ENCODE assay signal across 23 cellular contexts in genomic region chr1:216458807-216459206, GRCh38. TPM values are rescaled to one million over a fixed set of nuclear protein-coding genes. Genes with fewer than 3 reads are reported as not detected.
DNase-seq lines count a peak whose midpoint lies in the region; ATAC-seq and TF ChIP-seq lines count a peak whose summit lies in the region.
"Had no signal": no experiment of that assay in that cellular context is flagged by ENCODE, and none has a peak within 500 bp of the region (broad histone marks: within the 10 kb centered on the region; RNA-seq: fewer than 3 reads in every experiment).

No MANE protein-coding gene starts in this region.

- H3K9ac ChIP-seq in smooth muscle cell (ENCODE audit: low read depth) = peak overlapping the region; percentile 26
- H3K9ac ChIP-seq: BLaER1 treated with 17β-estradiol and CSF1 and Interleukin-3, amounts not matched to agents 10 nM and 100 nM had no signal

- DNase-seq in cardiac muscle cell (ENCODE audit: low read depth in 1 of 2, low spot score in 1 of 2) (peak in 1 of 2 donors; percentile 49), left cardiac atrium (no peak), M059J (ENCODE audit: low read depth) (peak; percentile 10), choroid plexus epithelial cell (ENCODE audit: low read depth) (peak; percentile 29), smooth muscle cell (lab: John Stamatoyannopoulos, UW; ENCODE audit: unreplicated experiment) (no peak), NCI-H1092 (lab: John Stamatoyannopoulos, UW) (no peak)
- no peak for DNase-seq in natural killer cell treated with Interleukin-12 subunit alpha and Interleukin-12 subunit beta and Interleukin-15 and Interleukin-18, amount 100 ng/mL, for 72 hours (ENCODE audit: low spot score)
- DNase-seq: Calu3; CD4-positive, alpha-beta memory T cell; DMS153; GF-D8; H7; Kasumi-1; MG63; NCI-H1436 treated with DMSO at 0.1 percent for 48 hours; NCI-H1930; NCI-H226; NCI-H510A treated with DMSO at 0.1 percent for 48 hours; NCI-H82; RPMI8226; SHP77 had no signal

- H3K36me3 ChIP-seq in cardiac muscle cell (no peaks in the 10 kb centered on the region), smooth muscle cell (ENCODE audit: low read depth) (no peaks in the 10 kb centered on the region)
- H3K36me3 ChIP-seq: BLaER1 treated with 17β-estradiol and CSF1 and Interleukin-3, amounts not matched to agents 10 nM and 100 nM; MG63 had no signal

- H3K4me1 Mint-ChIP-seq in natural killer cell treated with Interleukin-12 subunit alpha and Interleukin-12 subunit beta and Interleukin-15 and Interleukin-18, amount 100 ng/mL, for 72 hours (ENCODE audit: low read depth in 2 of 2) = no peaks in the 10 kb centered on the region
- H3K4me1 Mint-ChIP-seq: CD4-positive, alpha-beta memory T cell had no signal

- H3K27ac Mint-ChIP-seq in natural killer cell treated with Interleukin-12 subunit alpha and Interleukin-12 subunit beta and Interleukin-15 and Interleukin-18, amount 100 ng/mL, for 72 hours = no peak overlapping the region
- H3K27ac Mint-ChIP-seq: CD4-positive, alpha-beta memory T cell had no signal

- H3K4me3 ChIP-seq in cardiac muscle cell (no peak overlapping the region), choroid plexus epithelial cell (ENCODE audit: low read depth, low read length) (no peak overlapping the region), smooth muscle cell (no peak overlapping the region)
- H3K4me3 ChIP-seq: BLaER1 treated with 17β-estradiol and CSF1 and Interleukin-3, amounts not matched to agents 10 nM and 100 nM; MG63 had no signal

- TF ChIP-seq POLR2A in GM18505 (IDR thresholded peaks at IDR 0.05; ENCODE audit: borderline replicate concordance, extremely low read depth, insufficient read depth, insufficient read length) = no peak

- H3K4me2 ChIP-seq in smooth muscle cell = peak overlapping the region; percentile 7
- H3K4me2 ChIP-seq: BLaER1 treated with 17β-estradiol and CSF1 and Interleukin-3, amounts not matched to agents 10 nM and 100 nM had no signal

- ATAC-seq in left cardiac atrium = no peak
- ATAC-seq in GM18505 (IDR thresholded peaks at IDR 0.05; ENCODE audit: unreplicated experiment) = no peak
- ATAC-seq in natural killer cell treated with Interleukin-12 subunit alpha and Interleukin-12 subunit beta and Interleukin-15 and Interleukin-18, amount 100 ng/mL, for 72 hours = no peak

- no peaks in the 10 kb centered on the region for H4K20me1 ChIP-seq in smooth muscle cell (ENCODE audit: low read depth)
- H4K20me1 ChIP-seq: BLaER1 treated with 17β-estradiol and CSF1 and Interleukin-3, amounts not matched to agents 10 nM and 100 nM had no signal

- H3K27ac ChIP-seq in cardiac muscle cell (peak overlapping the region; percentile 27), smooth muscle cell (ENCODE audit: low read depth) (peak overlapping the region; percentile 86)
- H3K27ac ChIP-seq: BLaER1 treated with 17β-estradiol and CSF1 and Interleukin-3, amounts not matched to agents 10 nM and 100 nM had no signal

- intact Hi-C loops in left cardiac atrium (cut with DNase I) = no loop called here

- peaks cover 14% of the 10 kb centered on the region for H3F3A ChIP-seq in smooth muscle cell (ENCODE audit: low read depth)

- H3K36me3 Mint-ChIP-seq in natural killer cell treated with Interleukin-12 subunit alpha and Interleukin-12 subunit beta and Interleukin-15 and Interleukin-18, amount 100 ng/mL, for 72 hours = peaks cover under 1% of the 10 kb centered on the region
- H3K36me3 Mint-ChIP-seq: CD4-positive, alpha-beta memory T cell had no signal

- no peak overlapping the region for H2AFZ ChIP-seq in smooth muscle cell (ENCODE audit: low read depth)

- H3K9me3 ChIP-seq in cardiac muscle cell (ENCODE audit: low read depth) (no peaks in the 10 kb centered on the region), smooth muscle cell (replicated peaks; ENCODE audit: low read depth) (no peaks in the 10 kb centered on the region)
- H3K9me3 ChIP-seq: BLaER1 treated with 17β-estradiol and CSF1 and Interleukin-3, amounts not matched to agents 10 nM and 100 nM had no signal

- H3K79me2 ChIP-seq in smooth muscle cell (ENCODE audit: low read depth) = no peaks in the 10 kb centered on the region

- H3K27me3 Mint-ChIP-seq in natural killer cell treated with Interleukin-12 subunit alpha and Interleukin-12 subunit beta and Interleukin-15 and Interleukin-18, amount 100 ng/mL, for 72 hours = no peaks in the 10 kb centered on the region

- H3K27me3 ChIP-seq in cardiac muscle cell (no peaks in the 10 kb centered on the region), smooth muscle cell (ENCODE audit: low read depth) (no peaks in the 10 kb centered on the region)
- H3K27me3 ChIP-seq: BLaER1 treated with 17β-estradiol and CSF1 and Interleukin-3, amounts not matched to agents 10 nM and 100 nM; MG63 had no signal

- H3K4me1 ChIP-seq in cardiac muscle cell (ENCODE audit: low read depth) (peaks cover 50% of the 10 kb centered on the region), smooth muscle cell (ENCODE audit: low read depth) (peaks cover 18% of the 10 kb centered on the region)
- H3K4me1 ChIP-seq: BLaER1 treated with 17β-estradiol and CSF1 and Interleukin-3, amounts not matched to agents 10 nM and 100 nM had no signal

- no peak overlapping the region for H3K4me3 Mint-ChIP-seq in natural killer cell treated with Interleukin-12 subunit alpha and Interleukin-12 subunit beta and Interleukin-15 and Interleukin-18, amount 100 ng/mL, for 72 hours
- H3K4me3 Mint-ChIP-seq: CD4-positive, alpha-beta memory T cell had no signal

- peaks cover 26% of the 10 kb centered on the region for H3K9me3 Mint-ChIP-seq in natural killer cell treated with Interleukin-12 subunit alpha and Interleukin-12 subunit beta and Interleukin-15 and Interleukin-18, amount 100 ng/mL, for 72 hours

- TF ChIP-seq CTCF in cardiac muscle cell (IDR thresholded peaks at IDR 0.05; ENCODE audit: low read depth, low read length) (no peak), choroid plexus epithelial cell (conservative IDR thresholded peaks at IDR 0.05; ENCODE audit: low read depth, low read length) (no peak), smooth muscle cell (IDR thresholded peaks at IDR 0.05; ENCODE audit: borderline replicate concordance, insufficient read depth, poor library complexity, severe bottlenecking) (no peak)

RNA-seq across cellular contexts. Expression of gene USH2A, which starts 35.6 kb away (rescaled TPM):
- total RNA-seq in cardiac muscle cell (0.24 and 0.25 TPM in 2 replicates), left cardiac atrium (1 to 10 TPM; 1.7 to 3.9 TPM), smooth muscle cell (under 0.01 TPM in 1 of 2 replicates, not detected in the other)
- polyA plus RNA-seq in cardiac muscle cell (0.37 TPM in 1 of 2 replicates, not detected in the other), smooth muscle cell (not detected in 2 replicates)
- total RNA-seq in M059J (2014; rRNA removed; shearing (Covaris generic)) = not detected in 2 replicates
- total RNA-seq in natural killer cell treated with Interleukin-12 subunit alpha and Interleukin-12 subunit beta and Interleukin-15 and Interleukin-18, amount 100 ng/mL, for 72 hours = not detected
- total RNA-seq: Calu3; CD4-positive, alpha-beta memory T cell had no signal
- polyA plus RNA-seq: CD4-positive, alpha-beta memory T cell had no signal

Comparison
In these comparisons a context has a peak if more than half of its experiments do, and no peak if none do; other contexts are left out.
1. DNase-seq: peak in M059J (single experiment) and choroid plexus epithelial cell (single experiment); none in left cardiac atrium (single experiment), smooth muscle cell (single experiment), NCI-H1092 (single experiment) and natural killer cell treated with Interleukin-12 subunit alpha and Interleukin-12 subunit beta and Interleukin-15 and Interleukin-18, amount 100 ng/mL, for 72 hours (single experiment).